23 cellular contexts compared by ENCODE assay signal in genomic region chr3:54931182-54931581, GRCh38. TPM values are rescaled to one million over a fixed set of nuclear protein-coding genes. Genes with fewer than 3 reads are reported as not detected.
DNase-seq lines count a peak whose midpoint lies in the region; ATAC-seq and TF ChIP-seq lines count a peak whose summit lies in the region.
"Had no signal": no experiment of that assay in that cellular context is flagged by ENCODE, and none has a peak within 500 bp of the region (broad histone marks: within the 10 kb centered on the region; RNA-seq: fewer than 3 reads in every experiment).

No MANE protein-coding gene starts in this region.

- no peaks in the 10 kb centered on the region for H3K27me3 Mint-ChIP-seq in stimulated activated naive B cell treated with anti-CD40 and anti-IgM and Interleukin-4, amounts not matched to agents 10 μg/mL and 1 μg/mL and 100 μg/mL, for 72 hours
- H3K27me3 Mint-ChIP-seq: activated T-helper 17 cell treated with anti-CD3 and anti-CD28 coated beads, Interleukin-2, amount 50 U/mL, for 72 hours; IgD-negative memory B cell; natural killer cell treated with Interleukin-12 subunit alpha and Interleukin-12 subunit beta and Interleukin-15 and Interleukin-18, amount 100 ng/mL, for 72 hours had no signal

- H3K4me2 ChIP-seq in mesenchymal stem cell (ENCODE audit: low read length, poor library complexity, severe bottlenecking): no peak overlapping the region
- H3K4me2 ChIP-seq: BLaER1 had no signal

- no peaks in the 10 kb centered on the region for H3K36me3 ChIP-seq in mesenchymal stem cell (ENCODE audit: control insufficient read depth in 1 of 2, insufficient read depth in 2 of 2, low read depth in 1 of 2, low read length in 2 of 2)
- no peaks in the 10 kb centered on the region for H3K36me3 ChIP-seq in lower lobe of right lung
- H3K36me3 ChIP-seq: BLaER1, transverse colon had no signal

- H3K4ac ChIP-seq in mesenchymal stem cell (ENCODE audit: low read depth in 1 of 2, low read length in 2 of 2): no peak overlapping the region

- peak overlapping the region; percentile 21 for H4K8ac ChIP-seq in mesenchymal stem cell (ENCODE audit: low read length)

- no peaks in the 10 kb centered on the region for H3K79me1 ChIP-seq in mesenchymal stem cell (replicated peaks; ENCODE audit: low read length, poor library complexity, severe bottlenecking)

- no peak overlapping the region for H2BK15ac ChIP-seq in mesenchymal stem cell (ENCODE audit: low read depth, poor library complexity, severe bottlenecking)

- no peak overlapping the region for H3K4me3 Mint-ChIP-seq in stimulated activated naive B cell treated with anti-CD40 and anti-IgM and Interleukin-4, amounts not matched to agents 10 μg/mL and 1 μg/mL and 100 μg/mL, for 72 hours
- H3K4me3 Mint-ChIP-seq: activated T-helper 17 cell treated with anti-CD3 and anti-CD28 coated beads, Interleukin-2, amount 50 U/mL, for 72 hours; IgD-negative memory B cell; natural killer cell treated with Interleukin-12 subunit alpha and Interleukin-12 subunit beta and Interleukin-15 and Interleukin-18, amount 100 ng/mL, for 72 hours; stimulated activated effector memory CD8-positive, alpha-beta T cell treated with anti-CD3 and anti-CD28 coated beads, Interleukin-12 subunit alpha, Interleukin-12 subunit beta, amount 100 ng/mL, for 72 hours had no signal

- peak; percentile 9 for DNase-seq in SIG-M5 treated with dmso at 0.1 percent for 504 hours (lab: John Stamatoyannopoulos, UW; ENCODE audit: unreplicated experiment)
- DNase-seq in SIG-M5 (lab: John Stamatoyannopoulos, UW): no peak
- DNase-seq in cerebellar cortex (ENCODE audit: low spot score): peak; percentile 7
- DNase-seq in mesenchymal stem cell: no peak
- no peak for DNase-seq in lower lobe of right lung
- no peak for DNase-seq in NCI-H345 treated with DMSO at 0.1 percent for 48 hours (lab: John Stamatoyannopoulos, UW; ENCODE audit: unreplicated experiment)
- no peak for DNase-seq in stimulated activated naive B cell treated with anti-CD40 and anti-IgM and Interleukin-4, amounts not matched to agents 10 μg/mL and 1 μg/mL and 100 μg/mL, for 72 hours
- DNase-seq: activated CD4-positive, CD25-positive, alpha-beta regulatory T cell; NCI-H1092 treated with DMSO at 0.1 percent for 48 hours; stimulated activated CD4-positive, alpha-beta T cell treated with anti-CD3 and anti-CD28 coated beads, Interleukin-12 subunit alpha, Interleukin-12 subunit beta, amount 100 ng/mL, for 4 hours; transverse colon had no signal

- intact Hi-C loops in lower lobe of right lung (cut with DNase I): no loop called here

- H3K9me3 ChIP-seq in mesenchymal stem cell (ENCODE audit: control insufficient read depth, low read length) (no peaks in the 10 kb centered on the region), lower lobe of right lung (no peaks in the 10 kb centered on the region)
- H3K9me3 ChIP-seq: BLaER1, transverse colon had no signal

- no peak overlapping the region for H2BK120ac ChIP-seq in mesenchymal stem cell (ENCODE audit: low read depth, low read length)

- H3K27ac ChIP-seq in mesenchymal stem cell (ENCODE audit: low read length, poor library complexity, severe bottlenecking): no peak overlapping the region
- no peak overlapping the region for H3K27ac ChIP-seq in lower lobe of right lung
- H3K27ac ChIP-seq: BLaER1, RWPE1, transverse colon had no signal

- H3K9me3 Mint-ChIP-seq in stimulated activated naive B cell treated with anti-CD40 and anti-IgM and Interleukin-4, amounts not matched to agents 10 μg/mL and 1 μg/mL and 100 μg/mL, for 72 hours: peaks cover 0 to 6% of the 10 kb centered on the region in 2 donors

- no peaks in the 10 kb centered on the region for H3K36me3 Mint-ChIP-seq in stimulated activated naive B cell treated with anti-CD40 and anti-IgM and Interleukin-4, amounts not matched to agents 10 μg/mL and 1 μg/mL and 100 μg/mL, for 72 hours
- H3K36me3 Mint-ChIP-seq: IgD-negative memory B cell; natural killer cell treated with Interleukin-12 subunit alpha and Interleukin-12 subunit beta and Interleukin-15 and Interleukin-18, amount 100 ng/mL, for 72 hours; stimulated activated effector memory CD8-positive, alpha-beta T cell treated with anti-CD3 and anti-CD28 coated beads, Interleukin-12 subunit alpha, Interleukin-12 subunit beta, amount 100 ng/mL, for 72 hours had no signal

- no peak overlapping the region for H2AK5ac ChIP-seq in mesenchymal stem cell (ENCODE audit: low read length, severe bottlenecking)

- ATAC-seq in lower lobe of right lung (no peak), GM21390 (IDR thresholded peaks at IDR 0.05; ENCODE audit: unreplicated experiment) (no peak)
- ATAC-seq in stimulated activated naive B cell treated with anti-CD40 and anti-IgM and Interleukin-4, amounts not matched to agents 10 μg/mL and 1 μg/mL and 100 μg/mL, for 72 hours (replicated peaks): no peak
- ATAC-seq: activated T-helper 17 cell treated with anti-CD3 and anti-CD28 coated beads, Interleukin-2, amount 50 U/mL, for 72 hours; natural killer cell treated with Interleukin-12 subunit alpha and Interleukin-12 subunit beta and Interleukin-15 and Interleukin-18, amount 100 ng/mL, for 72 hours; stimulated activated effector memory CD8-positive, alpha-beta T cell treated with anti-CD3 and anti-CD28 coated beads, Interleukin-12 subunit alpha, Interleukin-12 subunit beta, amount 100 ng/mL, for 72 hours had no signal

- H3K27me3 ChIP-seq in mesenchymal stem cell (ENCODE audit: control insufficient read depth in 1 of 2, insufficient read depth in 1 of 2, low read length in 2 of 2) (no peaks in the 10 kb centered on the region), lower lobe of right lung (ENCODE audit: low read depth) (no peaks in the 10 kb centered on the region)
- H3K27me3 ChIP-seq: BLaER1, transverse colon had no signal

- H3K14ac ChIP-seq in mesenchymal stem cell (ENCODE audit: low read length in 2 of 2): peak overlapping the region in 1 of 2 experiments; percentile 26

- no peak overlapping the region for H3K9ac ChIP-seq in mesenchymal stem cell (ENCODE audit: low read length)
- H3K9ac ChIP-seq: BLaER1 had no signal

- H3K4me3 ChIP-seq in mesenchymal stem cell (ENCODE audit: insufficient read depth in 1 of 2, low read depth in 1 of 2, low read length in 2 of 2): no peak overlapping the region
- no peak overlapping the region for H3K4me3 ChIP-seq in lower lobe of right lung
- H3K4me3 ChIP-seq: BLaER1, transverse colon had no signal

- H3K18ac ChIP-seq in mesenchymal stem cell (ENCODE audit: low read depth in 1 of 2, low read length in 2 of 2): no peak overlapping the region

- peak overlapping the region in 1 of 2 experiments; percentile 22 for H2BK12ac ChIP-seq in mesenchymal stem cell (ENCODE audit: low read length in 2 of 2)

- no peak overlapping the region for H2BK5ac ChIP-seq in mesenchymal stem cell (ENCODE audit: low read depth, low read length, poor library complexity, severe bottlenecking)

- no peak for TF ChIP-seq CTCF in lower lobe of right lung (IDR thresholded peaks at IDR 0.05)

- no peak overlapping the region for H4K91ac ChIP-seq in mesenchymal stem cell (ENCODE audit: low read length)

- H3K4me1 ChIP-seq in mesenchymal stem cell (ENCODE audit: control insufficient read depth, insufficient read depth, low read depth, low read length): no peaks in the 10 kb centered on the region
- no peaks in the 10 kb centered on the region for H3K4me1 ChIP-seq in lower lobe of right lung
- H3K4me1 ChIP-seq: transverse colon had no signal

- 83% methylated on average over 4 of the region's 4 CpGs for WGBS in mesenchymal stem cell

- H3K4me1 Mint-ChIP-seq in stimulated activated naive B cell treated with anti-CD40 and anti-IgM and Interleukin-4, amounts not matched to agents 10 μg/mL and 1 μg/mL and 100 μg/mL, for 72 hours: no peaks in the 10 kb centered on the region
- H3K4me1 Mint-ChIP-seq: activated T-helper 17 cell treated with anti-CD3 and anti-CD28 coated beads, Interleukin-2, amount 50 U/mL, for 72 hours; IgD-negative memory B cell; stimulated activated effector memory CD8-positive, alpha-beta T cell treated with anti-CD3 and anti-CD28 coated beads, Interleukin-12 subunit alpha, Interleukin-12 subunit beta, amount 100 ng/mL, for 72 hours had no signal

- H3K23ac ChIP-seq in mesenchymal stem cell (ENCODE audit: low read length in 2 of 2): no peak overlapping the region

- no peak overlapping the region for H3K27ac Mint-ChIP-seq in stimulated activated naive B cell treated with anti-CD40 and anti-IgM and Interleukin-4, amounts not matched to agents 10 μg/mL and 1 μg/mL and 100 μg/mL, for 72 hours
- H3K27ac Mint-ChIP-seq: activated T-helper 17 cell treated with anti-CD3 and anti-CD28 coated beads, Interleukin-2, amount 50 U/mL, for 72 hours; IgD-negative memory B cell; natural killer cell treated with Interleukin-12 subunit alpha and Interleukin-12 subunit beta and Interleukin-15 and Interleukin-18, amount 100 ng/mL, for 72 hours; stimulated activated effector memory CD8-positive, alpha-beta T cell treated with anti-CD3 and anti-CD28 coated beads, Interleukin-12 subunit alpha, Interleukin-12 subunit beta, amount 100 ng/mL, for 72 hours had no signal

- H2AFZ ChIP-seq in mesenchymal stem cell (ENCODE audit: low read depth, low read length): no peak overlapping the region

RNA-seq across cellular contexts. Expression of gene LRTM1, which starts 3.3 kb away (rescaled TPM):
- 0.07 TPM for polyA plus RNA-seq in mesenchymal stem cell (2013, experiment 1 of 2)
- 0.12 TPM for polyA plus RNA-seq in mesenchymal stem cell (2013, experiment 2 of 2)
- total RNA-seq in lower lobe of right lung: not detected
- total RNA-seq: A172; activated T-helper 17 cell treated with anti-CD3 and anti-CD28 coated beads, Interleukin-2, amount 50 U/mL, for 72 hours; chondrocyte; fibroblast of villous mesenchyme; lower leg skin; natural killer cell treated with Interleukin-12 subunit alpha and Interleukin-12 subunit beta and Interleukin-15 and Interleukin-18, amount 100 ng/mL, for 72 hours; T-helper 1 cell treated with Interleukin-12 subunit alpha and Interleukin-12 subunit beta and Interleukin-4 antibody, amounts not matched to agents 30 ng/mL and 1 ng/mL, for 36 hours; transverse colon had no signal
- polyA plus RNA-seq: IgD-negative memory B cell had no signal

Comparison
In these comparisons a context has a peak if more than half of its experiments do, and no peak if none do; other contexts are left out.
1. DNase-seq: peak in SIG-M5 treated with dmso at 0.1 percent for 504 hours (single experiment) and cerebellar cortex (single experiment); none in SIG-M5 (single experiment), mesenchymal stem cell (single experiment), lower lobe of right lung (single experiment), NCI-H345 treated with DMSO at 0.1 percent for 48 hours (single experiment) and stimulated activated naive B cell treated with anti-CD40 and anti-IgM and Interleukin-4, amounts not matched to agents 10 μg/mL and 1 μg/mL and 100 μg/mL, for 72 hours (single experiment).